Comparison of ENCODE assay signal across 12 cellular contexts in the genomic region with DNA sequence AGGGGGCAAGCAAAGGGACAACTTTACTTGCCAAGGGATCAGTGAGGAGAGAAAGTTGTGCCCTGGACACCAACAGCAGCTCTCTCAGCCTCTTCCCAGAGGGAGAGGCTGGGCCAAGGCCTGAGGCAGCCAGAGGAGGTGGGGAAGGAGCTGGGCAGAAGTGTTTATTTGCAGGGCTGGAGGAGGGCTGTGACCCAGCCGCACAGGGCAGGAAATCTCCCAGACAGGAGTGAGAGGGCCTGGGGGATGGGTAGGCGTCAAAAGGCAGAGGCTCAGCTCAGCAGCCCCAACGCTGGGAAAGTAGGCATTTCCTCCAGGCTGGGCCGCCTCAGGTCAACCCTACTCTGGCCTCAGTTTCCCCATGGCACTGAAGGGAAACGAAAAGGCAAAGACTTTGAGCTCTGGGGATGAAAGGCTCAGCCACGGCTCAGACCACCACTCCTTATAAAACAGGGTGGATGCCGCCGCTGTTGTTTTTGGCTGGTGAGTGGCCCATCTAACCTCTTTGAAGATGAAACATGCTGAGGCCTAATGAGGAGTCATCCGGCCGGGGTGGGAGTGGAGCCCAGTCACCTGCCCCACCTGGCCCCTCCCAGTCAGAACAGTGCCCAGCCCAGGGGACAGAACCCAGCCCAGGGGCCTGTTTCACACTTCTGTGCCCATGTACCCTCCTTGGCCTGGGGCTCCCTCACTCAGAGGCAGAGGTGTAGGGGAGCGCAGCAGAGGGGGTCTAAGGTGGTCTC. TPM values are rescaled to one million over a fixed set of nuclear protein-coding genes. Genes with fewer than 3 reads are reported as not detected.
DNase-seq lines count a peak whose midpoint lies in the region; ATAC-seq and TF ChIP-seq lines count a peak whose summit lies in the region.
"Had no signal": no experiment of that assay in that cellular context is flagged by ENCODE, and none has a peak within 500 bp of the region (broad histone marks: within the 10 kb centered on the region; RNA-seq: fewer than 3 reads in every experiment).

No MANE protein-coding gene starts in this region.

- H3K27ac ChIP-seq in BLaER1 (peak overlapping the region; percentile 36; the same call in 1 of the 2 replicates), mesendoderm (ENCODE audit: low read depth, low read length) (peak overlapping the region; percentile 68)

- ATAC-seq in GM18868 (IDR thresholded peaks at IDR 0.05; ENCODE audit: unreplicated experiment): no peak

- H3K79me1 ChIP-seq in mesendoderm (ENCODE audit: low read length): no peaks in the 10 kb centered on the region

- H3K36me3 ChIP-seq in BLaER1: no peaks in the 10 kb centered on the region
- no peaks in the 10 kb centered on the region for H3K36me3 ChIP-seq in mesendoderm (ENCODE audit: control insufficient read depth, insufficient read depth, low read length)

- H3K9ac ChIP-seq in BLaER1 (peak overlapping the region; percentile 25; the same call in 1 of the 2 replicates), mesendoderm (ENCODE audit: low read length) (peak overlapping the region; percentile 59)

- no peak overlapping the region for H3K4me3 ChIP-seq in BLaER1
- H3K4me3 ChIP-seq in mesendoderm (ENCODE audit: low read length): no peak overlapping the region

- peaks cover 0 to 2% (median 0%) of the 10 kb centered on the region in 5 experiments for H3K9me3 Mint-ChIP-seq in brain
- H3K9me3 Mint-ChIP-seq: T-helper 2 cell treated with Interferon-gamma antibody and Interleukin-4, amounts not matched to agents 5 μg/mL and 100 μg/mL, for 36 hours had no signal

- no peaks in the 10 kb centered on the region for H3K79me2 ChIP-seq in mesendoderm (ENCODE audit: control insufficient read depth, insufficient read depth, low read length)

- POLR2A ChIA-PET in GM10248 (lab: Yijun Ruan, JAX): no interaction called here

- H3K4me1 Mint-ChIP-seq in brain: peaks cover 73% of the 10 kb centered on the region

- H3K36me3 Mint-ChIP-seq in brain: no peaks in the 10 kb centered on the region

- H3K4me2 ChIP-seq in BLaER1: peak overlapping the region; percentile 59
- no peak overlapping the region for H3K4me2 ChIP-seq in mesendoderm (ENCODE audit: low read length)

- H3K4me3 Mint-ChIP-seq in brain: no peak overlapping the region

- no peaks in the 10 kb centered on the region for H3K27me3 ChIP-seq in BLaER1
- H3K27me3 ChIP-seq in mesendoderm (ENCODE audit: insufficient read depth, low read length, poor library complexity): no peaks in the 10 kb centered on the region

- no peaks in the 10 kb centered on the region for H3K9me3 ChIP-seq in BLaER1

- H2BK120ac ChIP-seq in mesendoderm (ENCODE audit: low read depth, low read length): peak overlapping the region; percentile 9

- peak overlapping the region; percentile 67 for H3K23ac ChIP-seq in mesendoderm (ENCODE audit: low read length)

- H3K4ac ChIP-seq in mesendoderm (ENCODE audit: low read depth, low read length): peak overlapping the region; percentile 94

- in situ Hi-C loops in GM13976 (cut with MboI; ENCODE audit: low sequenced_read_pairs, unreplicated experiment): no loop called here

- peak overlapping the region; percentile 3 to 73 (median 69) for H3K27ac Mint-ChIP-seq in brain

- peak overlapping the region; percentile 98 for H2BK5ac ChIP-seq in mesendoderm (ENCODE audit: low read length)

- no peaks in the 10 kb centered on the region for H4K20me1 ChIP-seq in BLaER1

- DNase-seq in HT1080 (ENCODE audit: low read depth) (peak; percentile 40), mesendoderm (peak; percentile 93), GM13976 (ENCODE audit: low spot score) (no peak), GM10248 (ENCODE audit: extremely low spot score) (no peak), NCI-H748 (lab: John Stamatoyannopoulos, UW; ENCODE audit: unreplicated experiment) (no peak)
- DNase-seq: DMS79 treated with DMSO at 0.1 percent for 48 hours; NCI-H187; stimulated activated CD4-positive, alpha-beta T cell treated with anti-CD3 and anti-CD28 coated beads, Interleukin-2, amount 100 ng/mL, for 24 hours had no signal

- peak overlapping the region; percentile 5 for H2BK15ac ChIP-seq in mesendoderm (replicated peaks; ENCODE audit: low read depth)

- peaks cover 79% of the 10 kb centered on the region for H3K4me1 ChIP-seq in BLaER1
- peaks cover 12% of the 10 kb centered on the region for H3K4me1 ChIP-seq in mesendoderm (ENCODE audit: control insufficient read depth, low read depth, low read length)

- H4K5ac ChIP-seq in mesendoderm (ENCODE audit: low read length): no peak overlapping the region

- TF ChIP-seq CTCF in brain (conservative IDR thresholded peaks at IDR 0.05) (no peak), GM13976 (IDR thresholded peaks at IDR 0.05; ENCODE audit: borderline replicate concordance, control extremely low read depth, extremely low read depth, insufficient read depth, missing control alignments) (no peak), GM10248 (IDR thresholded peaks at IDR 0.05; ENCODE audit: control extremely low read depth, extremely low read depth, low read depth, missing control alignments) (no peak)

- no CpG with 5 or more reads among the region's 11 CpGs for WGBS in mesendoderm (ENCODE audit: extremely low coverage, insufficient coverage, low lambda C conversion rate)

- H2AK5ac ChIP-seq in mesendoderm (ENCODE audit: low read length): peak overlapping the region; percentile 87

- H3K18ac ChIP-seq in mesendoderm (ENCODE audit: low read length): peak overlapping the region; percentile 93

- CTCF ChIA-PET in GM10248 (lab: Yijun Ruan, JAX): interaction anchor here (1.1 to 2.0 kb wide), 4 partner anchors 9 to 60 kb away, joined by 3 to 7 read pairs (median 3); a partner anchor contains a TSS

- H4K8ac ChIP-seq in mesendoderm (ENCODE audit: low read depth, low read length): peak overlapping the region; percentile 17

- peak overlapping the region; percentile 91 for H3K56ac ChIP-seq in mesendoderm (ENCODE audit: low read length)

- no peaks in the 10 kb centered on the region for H3K27me3 Mint-ChIP-seq in brain

RNA-seq across cellular contexts. Expression of a gene that starts 21.9 kb away (rescaled TPM):
- 11.2 and 15.4 TPM in 2 replicates for total RNA-seq in HT1080 (2014; rRNA removed; shearing (Covaris generic))
- polyA plus RNA-seq in HT1080 (2015; cell fraction: cytosol; rRNA removed): 13.6 and 14.0 TPM in 2 replicates
- 34.9 and 36.1 TPM in 2 replicates for polyA plus RNA-seq in HT1080 (2015; cell fraction: nucleus; rRNA removed)
- polyA plus RNA-seq in brain (ENCODE audit: insufficient read depth, low read depth, low replicate concordance): 32.9 TPM
- 32.1 TPM for polyA plus RNA-seq in mesendoderm (2013, experiment 1 of 2)
- 31.2 TPM for polyA plus RNA-seq in mesendoderm (2013, experiment 2 of 2)

RNA-seq across cellular contexts. Expression of a gene that starts 33.9 kb away (rescaled TPM):
- total RNA-seq in HT1080 (2014; rRNA removed; shearing (Covaris generic)): 9.3 and 9.5 TPM in 2 replicates
- 7.0 and 7.9 TPM in 2 replicates for polyA plus RNA-seq in HT1080 (2015; cell fraction: cytosol; rRNA removed)
- polyA plus RNA-seq in HT1080 (2015; cell fraction: nucleus; rRNA removed): 2.6 and 4.1 TPM in 2 replicates
- polyA plus RNA-seq in brain (ENCODE audit: insufficient read depth, low read depth, low replicate concordance): 20.7 TPM
- polyA plus RNA-seq in mesendoderm (2013, experiment 1 of 2): 14.2 TPM
- 13.8 TPM for polyA plus RNA-seq in mesendoderm (2013, experiment 2 of 2)

RNA-seq across cellular contexts. Expression of a gene that starts 47.9 kb away (rescaled TPM):
- total RNA-seq in HT1080 (2014; rRNA removed; shearing (Covaris generic)): 0.26 and 0.27 TPM in 2 replicates
- polyA plus RNA-seq in HT1080 (2015; cell fraction: cytosol; rRNA removed): 0.40 and 0.53 TPM in 2 replicates
- 2.5 and 2.6 TPM in 2 replicates for polyA plus RNA-seq in HT1080 (2015; cell fraction: nucleus; rRNA removed)
- polyA plus RNA-seq in brain (ENCODE audit: insufficient read depth, low read depth, low replicate concordance): 0.73 TPM
- 0.86 TPM for polyA plus RNA-seq in mesendoderm (2013, experiment 1 of 2)
- 1.7 TPM for polyA plus RNA-seq in mesendoderm (2013, experiment 2 of 2)

Comparison
In these comparisons a context has a peak if more than half of its experiments do, and no peak if none do; other contexts are left out.
1. DNase-seq: peak in HT1080 (single experiment) and mesendoderm (single experiment); none in GM13976 (single experiment), GM10248 (single experiment) and NCI-H748 (single experiment).